ENCODE assay signal across 1 cellular context in the genomic region with DNA sequence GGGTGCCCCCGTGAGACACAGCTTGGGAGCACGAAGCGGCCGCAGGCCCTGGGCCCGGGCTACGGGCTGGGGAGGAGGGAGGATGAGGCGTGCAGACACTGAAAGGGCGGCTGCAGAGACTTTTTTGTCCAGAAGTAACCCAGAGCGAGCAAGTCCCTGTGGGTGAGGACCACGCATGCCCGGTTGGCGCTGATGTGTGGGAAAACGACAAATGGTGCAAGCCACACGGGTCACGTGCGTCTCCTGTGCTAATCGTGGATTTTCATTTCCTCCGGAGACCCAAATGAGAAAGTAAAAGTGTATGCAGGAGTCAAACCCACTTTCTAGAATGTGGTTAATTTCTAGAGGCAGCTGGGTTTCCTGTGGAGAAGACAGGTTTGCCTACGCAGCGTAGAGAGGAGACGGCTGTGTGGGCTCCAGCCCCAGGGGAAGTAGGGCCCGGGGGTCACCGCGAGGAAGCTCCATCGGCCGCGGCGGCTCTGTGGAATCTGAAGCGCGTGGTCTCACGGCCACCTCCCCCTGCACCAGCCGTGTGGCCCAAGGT.
TF ChIP-seq lines count a peak whose summit lies in the region.

No MANE protein-coding gene starts in this region.

TF ChIP-seq in GM12878, 131 proteins besides CTCF, POLR2A, EP300 and RAD21 (continued from another document):
- TF ChIP-seq, protein P1, sequence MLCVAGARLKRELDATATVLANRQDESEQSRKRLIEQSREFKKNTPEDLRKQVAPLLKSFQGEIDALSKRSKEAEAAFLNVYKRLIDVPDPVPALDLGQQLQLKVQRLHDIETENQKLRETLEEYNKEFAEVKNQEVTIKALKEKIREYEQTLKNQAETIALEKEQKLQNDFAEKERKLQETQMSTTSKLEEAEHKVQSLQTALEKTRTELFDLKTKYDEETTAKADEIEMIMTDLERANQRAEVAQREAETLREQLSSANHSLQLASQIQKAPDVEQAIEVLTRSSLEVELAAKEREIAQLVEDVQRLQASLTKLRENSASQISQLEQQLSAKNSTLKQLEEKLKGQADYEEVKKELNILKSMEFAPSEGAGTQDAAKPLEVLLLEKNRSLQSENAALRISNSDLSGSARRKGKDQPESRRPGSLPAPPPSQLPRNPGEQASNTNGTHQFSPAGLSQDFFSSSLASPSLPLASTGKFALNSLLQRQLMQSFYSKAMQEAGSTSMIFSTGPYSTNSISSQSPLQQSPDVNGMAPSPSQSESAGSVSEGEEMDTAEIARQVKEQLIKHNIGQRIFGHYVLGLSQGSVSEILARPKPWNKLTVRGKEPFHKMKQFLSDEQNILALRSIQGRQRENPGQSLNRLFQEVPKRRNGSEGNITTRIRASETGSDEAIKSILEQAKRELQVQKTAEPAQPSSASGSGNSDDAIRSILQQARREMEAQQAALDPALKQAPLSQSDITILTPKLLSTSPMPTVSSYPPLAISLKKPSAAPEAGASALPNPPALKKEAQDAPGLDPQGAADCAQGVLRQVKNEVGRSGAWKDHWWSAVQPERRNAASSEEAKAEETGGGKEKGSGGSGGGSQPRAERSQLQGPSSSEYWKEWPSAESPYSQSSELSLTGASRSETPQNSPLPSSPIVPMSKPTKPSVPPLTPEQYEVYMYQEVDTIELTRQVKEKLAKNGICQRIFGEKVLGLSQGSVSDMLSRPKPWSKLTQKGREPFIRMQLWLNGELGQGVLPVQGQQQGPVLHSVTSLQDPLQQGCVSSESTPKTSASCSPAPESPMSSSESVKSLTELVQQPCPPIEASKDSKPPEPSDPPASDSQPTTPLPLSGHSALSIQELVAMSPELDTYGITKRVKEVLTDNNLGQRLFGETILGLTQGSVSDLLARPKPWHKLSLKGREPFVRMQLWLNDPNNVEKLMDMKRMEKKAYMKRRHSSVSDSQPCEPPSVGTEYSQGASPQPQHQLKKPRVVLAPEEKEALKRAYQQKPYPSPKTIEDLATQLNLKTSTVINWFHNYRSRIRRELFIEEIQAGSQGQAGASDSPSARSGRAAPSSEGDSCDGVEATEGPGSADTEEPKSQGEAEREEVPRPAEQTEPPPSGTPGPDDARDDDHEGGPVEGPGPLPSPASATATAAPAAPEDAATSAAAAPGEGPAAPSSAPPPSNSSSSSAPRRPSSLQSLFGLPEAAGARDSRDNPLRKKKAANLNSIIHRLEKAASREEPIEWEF (IDR thresholded peaks at IDR 0.05; ENCODE audit: insufficient replicate concordance, low read depth, low read length) = no peak
- TF ChIP-seq IKZF1 (conservative IDR thresholded peaks at IDR 0.05) (peak; percentile 77), ZNF384 (IDR thresholded peaks at IDR 0.05; ENCODE audit: borderline replicate concordance, low read depth, low read length) (no peak), CREB1 (IDR thresholded peaks at IDR 0.05; ENCODE audit: low read depth) (0 out of 2 replicates have a peak, but pooled peaks have one; percentile 36), BACH1 (IDR thresholded peaks at IDR 0.05; ENCODE audit: borderline replicate concordance) (no peak), ZNF207 (IDR thresholded peaks at IDR 0.05; ENCODE audit: borderline replicate concordance) (no peak), POU2F2 (IDR thresholded peaks at IDR 0.05; ENCODE audit: borderline replicate concordance, low read depth, low read length) (peak; percentile 52; the same call in 1 of the 3 replicates), STAT1 (conservative IDR thresholded peaks at IDR 0.05) (0 out of 2 replicates have a peak, but pooled peaks have one; percentile 35)
- TF ChIP-seq, protein P2, sequence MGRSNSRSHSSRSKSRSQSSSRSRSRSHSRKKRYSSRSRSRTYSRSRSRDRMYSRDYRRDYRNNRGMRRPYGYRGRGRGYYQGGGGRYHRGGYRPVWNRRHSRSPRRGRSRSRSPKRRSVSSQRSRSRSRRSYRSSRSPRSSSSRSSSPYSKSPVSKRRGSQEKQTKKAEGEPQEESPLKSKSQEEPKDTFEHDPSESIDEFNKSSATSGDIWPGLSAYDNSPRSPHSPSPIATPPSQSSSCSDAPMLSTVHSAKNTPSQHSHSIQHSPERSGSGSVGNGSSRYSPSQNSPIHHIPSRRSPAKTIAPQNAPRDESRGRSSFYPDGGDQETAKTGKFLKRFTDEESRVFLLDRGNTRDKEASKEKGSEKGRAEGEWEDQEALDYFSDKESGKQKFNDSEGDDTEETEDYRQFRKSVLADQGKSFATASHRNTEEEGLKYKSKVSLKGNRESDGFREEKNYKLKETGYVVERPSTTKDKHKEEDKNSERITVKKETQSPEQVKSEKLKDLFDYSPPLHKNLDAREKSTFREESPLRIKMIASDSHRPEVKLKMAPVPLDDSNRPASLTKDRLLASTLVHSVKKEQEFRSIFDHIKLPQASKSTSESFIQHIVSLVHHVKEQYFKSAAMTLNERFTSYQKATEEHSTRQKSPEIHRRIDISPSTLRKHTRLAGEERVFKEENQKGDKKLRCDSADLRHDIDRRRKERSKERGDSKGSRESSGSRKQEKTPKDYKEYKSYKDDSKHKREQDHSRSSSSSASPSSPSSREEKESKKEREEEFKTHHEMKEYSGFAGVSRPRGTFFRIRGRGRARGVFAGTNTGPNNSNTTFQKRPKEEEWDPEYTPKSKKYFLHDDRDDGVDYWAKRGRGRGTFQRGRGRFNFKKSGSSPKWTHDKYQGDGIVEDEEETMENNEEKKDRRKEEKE (IDR thresholded peaks at IDR 0.05) = no peak
